ENCODE assay signal across 2 cellular contexts in the genomic region with DNA sequence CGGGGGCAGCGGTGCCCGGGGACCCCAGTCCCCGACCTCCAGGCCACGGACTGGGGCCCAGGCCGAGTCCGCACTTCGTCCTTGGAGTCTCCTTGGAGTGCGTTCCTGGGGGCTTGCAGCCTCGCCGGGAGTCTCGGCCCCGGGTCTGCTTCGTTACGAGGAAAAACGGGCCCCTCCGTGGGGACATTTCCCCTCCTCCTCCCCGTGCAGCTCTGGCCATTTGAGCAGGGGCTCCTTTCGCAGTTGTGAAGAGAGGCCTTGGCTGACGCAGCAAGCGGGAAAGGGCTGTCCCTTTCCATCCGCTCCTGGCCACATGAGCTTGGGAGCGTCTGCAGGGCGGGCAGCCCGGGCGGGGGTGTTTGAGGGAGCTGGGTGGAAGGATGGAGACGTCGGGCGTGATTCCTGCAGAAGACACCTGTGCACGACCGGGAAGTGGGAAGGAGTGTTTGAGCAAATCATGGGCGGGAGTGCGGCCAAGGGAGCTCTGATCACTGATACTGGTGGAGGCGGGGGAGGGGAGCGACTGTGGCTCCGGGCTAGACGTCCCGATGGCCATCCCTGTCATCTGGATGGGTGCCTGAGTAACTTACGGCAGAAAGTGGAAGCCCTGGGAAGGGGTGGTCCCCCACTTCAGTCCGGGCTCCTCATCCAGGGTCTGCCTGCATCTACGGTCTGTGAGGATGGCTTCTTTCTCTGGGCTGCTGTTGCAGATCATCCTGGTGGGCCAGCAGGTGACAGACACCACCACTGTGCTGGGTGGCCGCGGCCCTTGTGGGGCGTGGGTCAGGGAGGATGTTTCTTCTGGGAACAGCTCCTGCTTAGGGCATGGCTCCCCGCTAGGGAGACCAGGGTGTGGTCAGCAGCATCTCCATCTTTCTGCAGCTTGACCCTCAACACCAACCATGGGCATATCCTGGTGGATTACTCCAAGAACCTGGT.
TF ChIP-seq lines count a peak whose summit lies in the region.

No MANE protein-coding gene starts in this region.

TF ChIP-seq in SK-N-SH, 30 proteins besides CTCF, POLR2A, EP300 and RAD21:
- TF ChIP-seq ELF1 (IDR thresholded peaks at IDR 0.05): no peak
- TF ChIP-seq, protein P1, sequence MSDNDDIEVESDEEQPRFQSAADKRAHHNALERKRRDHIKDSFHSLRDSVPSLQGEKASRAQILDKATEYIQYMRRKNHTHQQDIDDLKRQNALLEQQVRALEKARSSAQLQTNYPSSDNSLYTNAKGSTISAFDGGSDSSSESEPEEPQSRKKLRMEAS (IDR thresholded peaks at IDR 0.05; ENCODE audit: low read depth): peak; percentile 62
- 0 out of 2 replicates have a peak, but pooled peaks have one; percentile 20 for TF ChIP-seq MXI1 (IDR thresholded peaks at IDR 0.05; ENCODE audit: low read depth, low read length)

TF ChIP-seq in HepG2, 621 proteins besides CTCF, POLR2A, EP300 and RAD21 (continues in another document):
- peak; percentile 64; the same call in 1 of the 2 replicates for TF ChIP-seq ZNF589 (CRISPR knock-in tag; conservative IDR thresholded peaks at IDR 0.05)
- no peak for TF ChIP-seq BORCS8-MEF2B (CRISPR knock-in tag; IDR thresholded peaks at IDR 0.05)
- TF ChIP-seq, protein P2, sequence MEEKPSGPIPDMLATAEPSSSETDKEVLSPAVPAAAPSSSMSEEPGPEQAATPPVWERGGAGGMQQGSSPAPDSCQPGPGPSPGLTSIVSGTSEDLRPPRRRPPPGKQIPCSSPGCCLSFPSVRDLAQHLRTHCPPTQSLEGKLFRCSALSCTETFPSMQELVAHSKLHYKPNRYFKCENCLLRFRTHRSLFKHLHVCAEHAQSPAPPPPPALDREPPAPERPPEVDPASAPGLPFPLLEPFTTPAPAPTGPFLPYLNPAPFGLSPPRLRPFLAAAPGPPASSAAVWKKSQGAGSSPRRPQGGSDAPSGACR (CRISPR knock-in tag; IDR thresholded peaks at IDR 0.05): 0 out of 2 replicates have a peak, but pooled peaks have one; percentile 32
- no peak for TF ChIP-seq SRF (IDR thresholded peaks at IDR 0.05; ENCODE audit: low read depth, low read length)
- TF ChIP-seq ZNF563 (CRISPR knock-in tag; IDR thresholded peaks at IDR 0.05): 0 out of 2 replicates have a peak, but pooled peaks have one; percentile 30
- TF ChIP-seq, protein P3, sequence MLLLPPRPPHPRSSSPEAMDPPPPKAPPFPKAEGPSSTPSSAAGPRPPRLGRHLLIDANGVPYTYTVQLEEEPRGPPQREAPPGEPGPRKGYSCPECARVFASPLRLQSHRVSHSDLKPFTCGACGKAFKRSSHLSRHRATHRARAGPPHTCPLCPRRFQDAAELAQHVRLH (CRISPR knock-in tag; IDR thresholded peaks at IDR 0.05; ENCODE audit: borderline replicate concordance, low read depth): no peak
- no peak for TF ChIP-seq MAFF (IDR thresholded peaks at IDR 0.05; ENCODE audit: low read depth, low read length)
- TF ChIP-seq, protein P4, sequence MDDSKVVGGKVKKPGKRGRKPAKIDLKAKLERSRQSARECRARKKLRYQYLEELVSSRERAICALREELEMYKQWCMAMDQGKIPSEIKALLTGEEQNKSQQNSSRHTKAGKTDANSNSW (CRISPR knock-in tag; IDR thresholded peaks at IDR 0.05; ENCODE audit: borderline replicate concordance): no peak; the same call in 1 of the 2 replicates
- no peak for TF ChIP-seq ZNF790 (CRISPR knock-in tag; IDR thresholded peaks at IDR 0.05; ENCODE audit: borderline replicate concordance)
- TF ChIP-seq, protein P5, sequence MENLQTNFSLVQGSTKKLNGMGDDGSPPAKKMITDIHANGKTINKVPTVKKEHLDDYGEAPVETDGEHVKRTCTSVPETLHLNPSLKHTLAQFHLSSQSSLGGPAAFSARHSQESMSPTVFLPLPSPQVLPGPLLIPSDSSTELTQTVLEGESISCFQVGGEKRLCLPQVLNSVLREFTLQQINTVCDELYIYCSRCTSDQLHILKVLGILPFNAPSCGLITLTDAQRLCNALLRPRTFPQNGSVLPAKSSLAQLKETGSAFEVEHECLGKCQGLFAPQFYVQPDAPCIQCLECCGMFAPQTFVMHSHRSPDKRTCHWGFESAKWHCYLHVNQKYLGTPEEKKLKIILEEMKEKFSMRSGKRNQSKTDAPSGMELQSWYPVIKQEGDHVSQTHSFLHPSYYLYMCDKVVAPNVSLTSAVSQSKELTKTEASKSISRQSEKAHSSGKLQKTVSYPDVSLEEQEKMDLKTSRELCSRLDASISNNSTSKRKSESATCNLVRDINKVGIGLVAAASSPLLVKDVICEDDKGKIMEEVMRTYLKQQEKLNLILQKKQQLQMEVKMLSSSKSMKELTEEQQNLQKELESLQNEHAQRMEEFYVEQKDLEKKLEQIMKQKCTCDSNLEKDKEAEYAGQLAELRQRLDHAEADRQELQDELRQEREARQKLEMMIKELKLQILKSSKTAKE (CRISPR knock-in tag; IDR thresholded peaks at IDR 0.05; ENCODE audit: borderline replicate concordance): 0 out of 2 replicates have a peak, but pooled peaks have one; percentile 35
- TF ChIP-seq, protein P6, sequence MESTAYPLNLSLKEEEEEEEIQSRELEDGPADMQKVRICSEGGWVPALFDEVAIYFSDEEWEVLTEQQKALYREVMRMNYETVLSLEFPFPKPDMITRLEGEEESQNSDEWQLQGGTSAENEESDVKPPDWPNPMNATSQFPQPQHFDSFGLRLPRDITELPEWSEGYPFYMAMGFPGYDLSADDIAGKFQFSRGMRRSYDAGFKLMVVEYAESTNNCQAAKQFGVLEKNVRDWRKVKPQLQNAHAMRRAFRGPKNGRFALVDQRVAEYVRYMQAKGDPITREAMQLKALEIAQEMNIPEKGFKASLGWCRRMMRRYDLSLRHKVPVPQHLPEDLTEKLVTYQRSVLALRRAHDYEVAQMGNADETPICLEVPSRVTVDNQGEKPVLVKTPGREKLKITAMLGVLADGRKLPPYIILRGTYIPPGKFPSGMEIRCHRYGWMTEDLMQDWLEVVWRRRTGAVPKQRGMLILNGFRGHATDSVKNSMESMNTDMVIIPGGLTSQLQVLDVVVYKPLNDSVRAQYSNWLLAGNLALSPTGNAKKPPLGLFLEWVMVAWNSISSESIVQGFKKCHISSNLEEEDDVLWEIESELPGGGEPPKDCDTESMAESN (CRISPR knock-in tag; conservative IDR thresholded peaks at IDR 0.05): 0 out of 2 replicates have a peak, but pooled peaks have one; percentile 23
- TF ChIP-seq, protein P7, sequence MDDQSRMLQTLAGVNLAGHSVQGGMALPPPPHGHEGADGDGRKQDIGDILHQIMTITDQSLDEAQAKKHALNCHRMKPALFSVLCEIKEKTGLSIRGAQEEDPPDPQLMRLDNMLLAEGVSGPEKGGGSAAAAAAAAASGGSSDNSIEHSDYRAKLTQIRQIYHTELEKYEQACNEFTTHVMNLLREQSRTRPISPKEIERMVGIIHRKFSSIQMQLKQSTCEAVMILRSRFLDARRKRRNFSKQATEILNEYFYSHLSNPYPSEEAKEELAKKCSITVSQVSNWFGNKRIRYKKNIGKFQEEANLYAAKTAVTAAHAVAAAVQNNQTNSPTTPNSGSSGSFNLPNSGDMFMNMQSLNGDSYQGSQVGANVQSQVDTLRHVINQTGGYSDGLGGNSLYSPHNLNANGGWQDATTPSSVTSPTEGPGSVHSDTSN (CRISPR knock-in tag; IDR thresholded peaks at IDR 0.05; ENCODE audit: borderline replicate concordance): no peak
- TF ChIP-seq ZFP90 (CRISPR knock-in tag; IDR thresholded peaks at IDR 0.05; ENCODE audit: borderline replicate concordance): 0 out of 2 replicates have a peak, but pooled peaks have one; percentile 20
- no peak for TF ChIP-seq ZFP36L1 (CRISPR knock-in tag; IDR thresholded peaks at IDR 0.05)
- no peak for TF ChIP-seq HNF4G (IDR thresholded peaks at IDR 0.05; ENCODE audit: borderline replicate concordance, low read depth, low read length)
- no peak for TF ChIP-seq HNF4G (CRISPR knock-in tag; IDR thresholded peaks at IDR 0.05; ENCODE audit: borderline replicate concordance, low read depth)
- TF ChIP-seq CREM (IDR thresholded peaks at IDR 0.05): no peak
- no peak for TF ChIP-seq CREM (CRISPR knock-in tag; IDR thresholded peaks at IDR 0.05)
- TF ChIP-seq, protein P8, sequence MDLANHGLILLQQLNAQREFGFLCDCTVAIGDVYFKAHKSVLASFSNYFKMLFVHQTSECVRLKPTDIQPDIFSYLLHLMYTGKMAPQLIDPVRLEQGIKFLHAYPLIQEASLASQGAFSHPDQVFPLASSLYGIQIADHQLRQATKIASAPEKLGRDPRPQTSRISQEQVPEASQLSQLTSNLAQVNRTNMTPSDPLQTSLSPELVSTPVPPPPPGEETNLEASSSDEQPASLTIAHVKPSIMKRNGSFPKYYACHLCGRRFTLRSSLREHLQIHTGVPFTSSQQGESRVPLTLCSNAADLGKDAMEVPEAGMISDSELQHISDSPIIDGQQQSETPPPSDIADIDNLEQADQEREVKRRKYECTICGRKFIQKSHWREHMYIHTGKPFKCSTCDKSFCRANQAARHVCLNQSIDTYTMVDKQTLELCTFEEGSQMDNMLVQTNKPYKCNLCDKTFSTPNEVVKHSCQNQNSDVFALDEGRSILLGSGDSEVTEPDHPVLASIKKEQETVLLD (CRISPR knock-in tag; IDR thresholded peaks at IDR 0.05; ENCODE audit: low read depth): peak; percentile 64; the same call in 1 of the 2 replicates
- TF ChIP-seq, protein P9, sequence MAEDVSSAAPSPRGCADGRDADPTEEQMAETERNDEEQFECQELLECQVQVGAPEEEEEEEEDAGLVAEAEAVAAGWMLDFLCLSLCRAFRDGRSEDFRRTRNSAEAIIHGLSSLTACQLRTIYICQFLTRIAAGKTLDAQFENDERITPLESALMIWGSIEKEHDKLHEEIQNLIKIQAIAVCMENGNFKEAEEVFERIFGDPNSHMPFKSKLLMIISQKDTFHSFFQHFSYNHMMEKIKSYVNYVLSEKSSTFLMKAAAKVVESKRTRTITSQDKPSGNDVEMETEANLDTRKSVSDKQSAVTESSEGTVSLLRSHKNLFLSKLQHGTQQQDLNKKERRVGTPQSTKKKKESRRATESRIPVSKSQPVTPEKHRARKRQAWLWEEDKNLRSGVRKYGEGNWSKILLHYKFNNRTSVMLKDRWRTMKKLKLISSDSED (CRISPR knock-in tag; IDR thresholded peaks at IDR 0.05): no peak
- peak; percentile 35 for TF ChIP-seq AGO2 (optimal IDR thresholded peaks at IDR 0.05; ENCODE audit: low read depth, low read length)
- TF ChIP-seq, protein P10, sequence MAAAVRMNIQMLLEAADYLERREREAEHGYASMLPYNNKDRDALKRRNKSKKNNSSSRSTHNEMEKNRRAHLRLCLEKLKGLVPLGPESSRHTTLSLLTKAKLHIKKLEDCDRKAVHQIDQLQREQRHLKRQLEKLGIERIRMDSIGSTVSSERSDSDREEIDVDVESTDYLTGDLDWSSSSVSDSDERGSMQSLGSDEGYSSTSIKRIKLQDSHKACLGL (CRISPR knock-in tag; IDR thresholded peaks at IDR 0.05): peak; percentile 32; the same call in 1 of the 2 replicates
- peak; percentile 76 for TF ChIP-seq KDM5B (CRISPR knock-in tag; IDR thresholded peaks at IDR 0.05; ENCODE audit: borderline replicate concordance)
- TF ChIP-seq ZNF672 (CRISPR knock-in tag; IDR thresholded peaks at IDR 0.05): 0 out of 2 replicates have a peak, but pooled peaks have one; percentile 51
- TF ChIP-seq SRY (CRISPR knock-in tag; IDR thresholded peaks at IDR 0.05): 0 out of 2 replicates have a peak, but pooled peaks have one; percentile 12
- no peak for TF ChIP-seq ZNF572 (CRISPR knock-in tag; IDR thresholded peaks at IDR 0.05)
- TF ChIP-seq ESRRA (CRISPR knock-in tag; IDR thresholded peaks at IDR 0.05; ENCODE audit: low read depth): 0 out of 2 replicates have a peak, but pooled peaks have one; percentile 55
- TF ChIP-seq, protein P11, sequence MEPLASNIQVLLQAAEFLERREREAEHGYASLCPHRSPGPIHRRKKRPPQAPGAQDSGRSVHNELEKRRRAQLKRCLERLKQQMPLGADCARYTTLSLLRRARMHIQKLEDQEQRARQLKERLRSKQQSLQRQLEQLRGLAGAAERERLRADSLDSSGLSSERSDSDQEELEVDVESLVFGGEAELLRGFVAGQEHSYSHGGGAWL (CRISPR knock-in tag; IDR thresholded peaks at IDR 0.05): peak; percentile 72
- TF ChIP-seq ZFX (CRISPR knock-in tag; IDR thresholded peaks at IDR 0.05; ENCODE audit: low read depth): peak; percentile 51
- peak; percentile 34; the same call in 1 of the 2 replicates for TF ChIP-seq SPEN (CRISPR knock-in tag; IDR thresholded peaks at IDR 0.05; ENCODE audit: low read depth)
- TF ChIP-seq TBX2 (CRISPR knock-in tag; IDR thresholded peaks at IDR 0.05; ENCODE audit: borderline replicate concordance): 0 out of 2 replicates have a peak, but pooled peaks have one; percentile 10
- TF ChIP-seq, protein P12, sequence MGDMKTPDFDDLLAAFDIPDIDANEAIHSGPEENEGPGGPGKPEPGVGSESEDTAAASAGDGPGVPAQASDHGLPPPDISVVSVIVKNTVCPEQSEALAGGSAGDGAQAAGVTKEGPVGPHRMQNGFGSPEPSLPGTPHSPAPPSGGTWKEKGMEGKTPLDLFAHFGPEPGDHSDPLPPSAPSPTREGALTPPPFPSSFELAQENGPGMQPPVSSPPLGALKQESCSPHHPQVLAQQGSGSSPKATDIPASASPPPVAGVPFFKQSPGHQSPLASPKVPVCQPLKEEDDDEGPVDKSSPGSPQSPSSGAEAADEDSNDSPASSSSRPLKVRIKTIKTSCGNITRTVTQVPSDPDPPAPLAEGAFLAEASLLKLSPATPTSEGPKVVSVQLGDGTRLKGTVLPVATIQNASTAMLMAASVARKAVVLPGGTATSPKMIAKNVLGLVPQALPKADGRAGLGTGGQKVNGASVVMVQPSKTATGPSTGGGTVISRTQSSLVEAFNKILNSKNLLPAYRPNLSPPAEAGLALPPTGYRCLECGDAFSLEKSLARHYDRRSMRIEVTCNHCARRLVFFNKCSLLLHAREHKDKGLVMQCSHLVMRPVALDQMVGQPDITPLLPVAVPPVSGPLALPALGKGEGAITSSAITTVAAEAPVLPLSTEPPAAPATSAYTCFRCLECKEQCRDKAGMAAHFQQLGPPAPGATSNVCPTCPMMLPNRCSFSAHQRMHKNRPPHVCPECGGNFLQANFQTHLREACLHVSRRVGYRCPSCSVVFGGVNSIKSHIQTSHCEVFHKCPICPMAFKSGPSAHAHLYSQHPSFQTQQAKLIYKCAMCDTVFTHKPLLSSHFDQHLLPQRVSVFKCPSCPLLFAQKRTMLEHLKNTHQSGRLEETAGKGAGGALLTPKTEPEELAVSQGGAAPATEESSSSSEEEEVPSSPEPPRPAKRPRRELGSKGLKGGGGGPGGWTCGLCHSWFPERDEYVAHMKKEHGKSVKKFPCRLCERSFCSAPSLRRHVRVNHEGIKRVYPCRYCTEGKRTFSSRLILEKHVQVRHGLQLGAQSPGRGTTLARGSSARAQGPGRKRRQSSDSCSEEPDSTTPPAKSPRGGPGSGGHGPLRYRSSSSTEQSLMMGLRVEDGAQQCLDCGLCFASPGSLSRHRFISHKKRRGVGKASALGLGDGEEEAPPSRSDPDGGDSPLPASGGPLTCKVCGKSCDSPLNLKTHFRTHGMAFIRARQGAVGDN (CRISPR knock-in tag; IDR thresholded peaks at IDR 0.05): peak; percentile 76
- TF ChIP-seq ZNF782 (CRISPR knock-in tag; IDR thresholded peaks at IDR 0.05; ENCODE audit: borderline replicate concordance): peak; percentile 74; the same call in 1 of the 2 replicates
- no peak for TF ChIP-seq YEATS4 (CRISPR knock-in tag; IDR thresholded peaks at IDR 0.05; ENCODE audit: borderline replicate concordance)
- TF ChIP-seq, protein P13, sequence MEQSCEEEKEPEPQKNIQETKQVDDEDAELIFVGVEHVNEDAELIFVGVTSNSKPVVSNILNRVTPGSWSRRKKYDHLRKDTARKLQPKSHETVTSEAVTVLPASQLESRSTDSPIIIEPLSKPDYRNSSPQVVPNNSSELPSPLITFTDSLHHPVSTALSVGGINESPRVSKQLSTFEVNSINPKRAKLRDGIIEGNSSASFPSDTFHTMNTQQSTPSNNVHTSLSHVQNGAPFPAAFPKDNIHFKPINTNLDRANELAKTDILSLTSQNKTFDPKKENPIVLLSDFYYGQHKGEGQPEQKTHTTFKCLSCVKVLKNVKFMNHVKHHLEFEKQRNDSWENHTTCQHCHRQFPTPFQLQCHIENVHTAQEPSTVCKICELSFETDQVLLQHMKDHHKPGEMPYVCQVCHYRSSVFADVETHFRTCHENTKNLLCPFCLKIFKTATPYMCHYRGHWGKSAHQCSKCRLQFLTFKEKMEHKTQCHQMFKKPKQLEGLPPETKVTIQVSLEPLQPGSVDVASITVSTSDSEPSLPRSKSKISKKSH (CRISPR knock-in tag; IDR thresholded peaks at IDR 0.05; ENCODE audit: borderline replicate concordance): peak; percentile 55; the same call in 1 of the 2 replicates
- TF ChIP-seq NAIF1 (CRISPR knock-in tag; IDR thresholded peaks at IDR 0.05; ENCODE audit: borderline replicate concordance): no peak
